ENCODE assay signal across 1 cellular context in genomic region chr19:35715355-35715809, GRCh38.
TF ChIP-seq lines count a peak whose summit lies in the region.

No MANE protein-coding gene starts in this region.

TF ChIP-seq in neural cell, 6 proteins besides CTCF, POLR2A, EP300 and RAD21:
- TF ChIP-seq REST (IDR thresholded peaks at IDR 0.05; ENCODE audit: borderline replicate concordance) (no peak), MXI1 (conservative IDR thresholded peaks at IDR 0.05; ENCODE audit: poor library complexity, severe bottlenecking) (no peak), SMC3 (conservative IDR thresholded peaks at IDR 0.05; ENCODE audit: poor library complexity) (no peak), EZH2 (IDR thresholded peaks at IDR 0.05; ENCODE audit: borderline replicate concordance, insufficient read depth, low read length, poor library complexity, severe bottlenecking) (no peak), TAF1 (IDR thresholded peaks at IDR 0.05; ENCODE audit: low read depth) (no peak), POLR2AphosphoS5 (IDR thresholded peaks at IDR 0.05) (no peak)
